Comparison of ENCODE assay signal across 32 cellular contexts in genomic region chr6:52820198-52820597, GRCh38. TPM values are rescaled to one million over a fixed set of nuclear protein-coding genes. Genes with fewer than 3 reads are reported as not detected.
DNase-seq lines count a peak whose midpoint lies in the region; ATAC-seq lines count a peak whose summit lies in the region.
"Had no signal": no experiment of that assay in that cellular context is flagged by ENCODE, and none has a peak within 500 bp of the region (broad histone marks: within the 10 kb centered on the region; RNA-seq: fewer than 3 reads in every experiment).

No MANE protein-coding gene starts in this region.

- H3K36me3 Mint-ChIP-seq in activated naive CD4-positive, alpha-beta T cell treated with anti-CD3 and anti-CD28 coated beads, Interleukin-2, amount 50 U/mL, for 72 hours: peaks cover 0 to 7% of the 10 kb centered on the region in 2 donors
- no peaks in the 10 kb centered on the region for H3K36me3 Mint-ChIP-seq in effector memory CD8-positive, alpha-beta T cell (ENCODE audit: insufficient read depth)
- H3K36me3 Mint-ChIP-seq: natural killer cell had no signal

- no peak overlapping the region for H3K4me3 Mint-ChIP-seq in effector memory CD8-positive, alpha-beta T cell
- H3K4me3 Mint-ChIP-seq: CD8-positive, alpha-beta T cell; dendritic cell treated with granulocyte-macrophage colony-stimulating factor and Interleukin-4, amounts not matched to agents 40 ng/mL and 50 ng/mL, for 4 days; H9; IgD-negative memory B cell; natural killer cell had no signal

- peaks cover 0 to 2% of the 10 kb centered on the region in 2 donors for H3K4me1 Mint-ChIP-seq in effector memory CD8-positive, alpha-beta T cell (ENCODE audit: low read depth in 2 of 2)
- H3K4me1 Mint-ChIP-seq: IgD-negative memory B cell, natural killer cell had no signal

- peaks cover 7 to 11% of the 10 kb centered on the region in 2 donors for H3K27me3 Mint-ChIP-seq in effector memory CD8-positive, alpha-beta T cell
- H3K27me3 Mint-ChIP-seq: dendritic cell treated with granulocyte-macrophage colony-stimulating factor and Interleukin-4, amounts not matched to agents 40 ng/mL and 50 ng/mL, for 4 days had no signal

- ATAC-seq in activated naive CD4-positive, alpha-beta T cell treated with anti-CD3 and anti-CD28 coated beads, Interleukin-2, amount 50 U/mL, for 72 hours: no peak
- ATAC-seq in effector memory CD8-positive, alpha-beta T cell (replicated peaks): no peak
- ATAC-seq: CD8-positive, alpha-beta T cell; heart left ventricle; natural killer cell; Panc1 had no signal

- no peaks in the 10 kb centered on the region for H3K9me3 Mint-ChIP-seq in activated naive CD4-positive, alpha-beta T cell treated with anti-CD3 and anti-CD28 coated beads, Interleukin-2, amount 50 U/mL, for 72 hours
- no peaks in the 10 kb centered on the region for H3K9me3 Mint-ChIP-seq in effector memory CD8-positive, alpha-beta T cell
- H3K9me3 Mint-ChIP-seq: natural killer cell had no signal

- DNase-seq in GM04504 (ENCODE audit: low read depth): peak; percentile 32
- peak; percentile 72 for DNase-seq in astrocyte of the hippocampus (ENCODE audit: low read depth, low spot score)
- peak; percentile 73 for DNase-seq in fibroblast of peridontal ligament (ENCODE audit: extremely low read depth)
- DNase-seq in stromal cell of bone marrow (ENCODE audit: low read depth): peak; percentile 66
- no peak for DNase-seq in activated naive CD4-positive, alpha-beta T cell treated with anti-CD3 and anti-CD28 coated beads, Interleukin-2, amount 50 U/mL, for 72 hours (ENCODE audit: low spot score in 2 of 2)
- DNase-seq in NCI-H2227 (lab: John Stamatoyannopoulos, UW; ENCODE audit: unreplicated experiment): no peak
- no peak for DNase-seq in effector memory CD8-positive, alpha-beta T cell
- DNase-seq: activated CD4-positive, alpha-beta T cell treated with anti-CD3 and anti-CD28 coated beads, Interleukin-2, amount 50 U/mL, for 1 hour; activated naive CD4-positive, alpha-beta T cell treated with Interleukin-2 at 50 U/mL for 16 hours; amniotic stem cell; CD8-positive, alpha-beta T cell; DMS153; esophagus squamous epithelium; H9; heart left ventricle; kidney glomerular epithelial cell; natural killer cell; NCI-H1092 treated with DMSO at 0.1 percent for 48 hours; NCI-H2029; NCI-H526 treated with DMSO at 0.1 percent for 48 hours; SHP77 treated with DMSO at 0.1 percent for 48 hours; spleen; substantia nigra; T1000; upper lobe of left lung had no signal

- no peak overlapping the region for H3K27ac Mint-ChIP-seq in activated naive CD4-positive, alpha-beta T cell treated with anti-CD3 and anti-CD28 coated beads, Interleukin-2, amount 50 U/mL, for 72 hours
- H3K27ac Mint-ChIP-seq in effector memory CD8-positive, alpha-beta T cell: no peak overlapping the region
- H3K27ac Mint-ChIP-seq: CD8-positive, alpha-beta T cell; dendritic cell treated with granulocyte-macrophage colony-stimulating factor and Interleukin-4, amounts not matched to agents 40 ng/mL and 50 ng/mL, for 4 days; IgD-negative memory B cell; natural killer cell had no signal

RNA-seq across cellular contexts. Expression of gene GSTA1, which starts 16.6 kb away (rescaled TPM):
- not detected for total RNA-seq in activated naive CD4-positive, alpha-beta T cell treated with anti-CD3 and anti-CD28 coated beads, Interleukin-2, amount 50 U/mL, for 72 hours
- total RNA-seq: bronchial epithelial cell; CD8-positive, alpha-beta T cell; H9; heart left ventricle; mononuclear cell; natural killer cell; osteocyte; spleen had no signal

RNA-seq across cellular contexts. Expression of gene GSTA5, which starts 20.4 kb away (rescaled TPM):
- total RNA-seq in activated naive CD4-positive, alpha-beta T cell treated with anti-CD3 and anti-CD28 coated beads, Interleukin-2, amount 50 U/mL, for 72 hours: not detected
- total RNA-seq: bronchial epithelial cell; CD8-positive, alpha-beta T cell; esophagus squamous epithelium; H9; heart left ventricle; lung; mononuclear cell; natural killer cell; osteocyte; spleen; upper lobe of left lung had no signal

RNA-seq across cellular contexts. Expression of gene GSTA2, which starts 56.9 kb away (rescaled TPM):
- not detected for total RNA-seq in activated naive CD4-positive, alpha-beta T cell treated with anti-CD3 and anti-CD28 coated beads, Interleukin-2, amount 50 U/mL, for 72 hours
- total RNA-seq: bronchial epithelial cell; CD8-positive, alpha-beta T cell; esophagus squamous epithelium; H9; heart left ventricle; mononuclear cell; natural killer cell; osteocyte; spleen had no signal

Comparison
In these comparisons a context has a peak if more than half of its experiments do, and no peak if none do; other contexts are left out.
1. DNase-seq: peak in GM04504 (single experiment), astrocyte of the hippocampus (single experiment), fibroblast of peridontal ligament (single experiment) and stromal cell of bone marrow (single experiment); none in activated naive CD4-positive, alpha-beta T cell treated with anti-CD3 and anti-CD28 coated beads, Interleukin-2, amount 50 U/mL, for 72 hours (0 of 2), NCI-H2227 (single experiment) and effector memory CD8-positive, alpha-beta T cell (0 of 3).